ENCODE assay signal across 24 cellular contexts in the genomic region with DNA sequence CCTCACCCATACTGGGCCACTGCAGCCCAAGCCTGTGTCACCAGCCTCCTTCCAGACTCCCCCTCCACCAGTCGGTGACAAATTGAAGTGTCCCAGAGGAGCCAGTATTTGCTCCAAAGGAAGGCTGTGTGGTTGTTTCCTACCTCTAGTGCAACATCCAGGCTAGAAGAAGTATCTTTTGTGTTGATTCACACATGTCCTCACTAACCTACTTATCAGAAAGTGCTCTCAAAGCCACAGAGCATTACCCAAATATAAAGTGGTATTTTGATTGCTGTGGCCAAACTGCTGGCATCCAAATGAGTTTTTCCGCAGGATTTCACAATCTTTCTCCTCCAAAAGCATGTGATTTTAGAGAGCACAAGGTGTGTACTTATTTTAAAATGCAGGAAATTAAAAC.
DNase-seq lines count a peak whose midpoint lies in the region; ATAC-seq, FAIRE-seq and TF ChIP-seq lines count a peak whose summit lies in the region.
"Had no signal": no experiment of that assay in that cellular context is flagged by ENCODE, and none has a peak within 500 bp of the region (broad histone marks: within the 10 kb centered on the region; RNA-seq: fewer than 3 reads in every experiment).

No MANE protein-coding gene starts in this region.

- no peaks in the 10 kb centered on the region for H3K9me3 ChIP-seq in prostate gland
- no peaks in the 10 kb centered on the region for H3K9me3 ChIP-seq in A673 (ENCODE audit: low read depth, low read length, poor library complexity, severe bottlenecking)
- H3K9me3 ChIP-seq in kidney (ENCODE audit: control insufficient read depth in 1 of 2, low read length in 2 of 2) = no peaks in the 10 kb centered on the region
- H3K9me3 ChIP-seq: pancreas, SJSA1 had no signal

- H3K27me3 ChIP-seq in prostate gland (replicated peaks; ENCODE audit: insufficient read depth) = no peaks in the 10 kb centered on the region
- no peaks in the 10 kb centered on the region for H3K27me3 ChIP-seq in A673 (replicated peaks; ENCODE audit: insufficient read depth, low read depth, low read length, poor library complexity)
- H3K27me3 ChIP-seq: pancreas, SJSA1 had no signal

- H3K27ac ChIP-seq in prostate gland (no peak overlapping the region), A673 (ENCODE audit: low read depth, low read length, poor library complexity, severe bottlenecking) (no peak overlapping the region), kidney (ENCODE audit: low read depth in 2 of 2, low read length in 2 of 2) (no peak overlapping the region)
- H3K27ac ChIP-seq: KMS-11, SJSA1 had no signal

- no peak for TF ChIP-seq POLR2A in prostate gland (IDR thresholded peaks at IDR 0.05)

- POLR2A ChIA-PET in A673 (lab: Charles Lee; ENCODE audit: low non-redundant PET) = no interaction called here

- no peaks in the 10 kb centered on the region for H3K36me3 Mint-ChIP-seq in stimulated activated memory B cell treated with anti-CD40 and anti-IgM and Interleukin-4, amounts not matched to agents 10 μg/mL and 1 μg/mL and 100 μg/mL, for 72 hours
- H3K36me3 Mint-ChIP-seq: activated naive CD4-positive, alpha-beta T cell treated with anti-CD3 and anti-CD28 coated beads, Interleukin-2, amount 10 ng/mL, durations not matched to agents 7 days and 5 days; CD8-positive, alpha-beta T cell had no signal

- H3K4me1 ChIP-seq in prostate gland (replicated peaks) = no peaks in the 10 kb centered on the region
- peaks cover 10% of the 10 kb centered on the region for H3K4me1 ChIP-seq in A673 (ENCODE audit: insufficient read depth, low read length, poor library complexity, severe bottlenecking)
- no peaks in the 10 kb centered on the region for H3K4me1 ChIP-seq in kidney (ENCODE audit: control insufficient read depth in 1 of 2, insufficient read depth in 1 of 2, low read depth in 1 of 2, low read length in 2 of 2)
- H3K4me1 ChIP-seq: pancreas, SJSA1 had no signal

- FAIRE-seq in kidney (lab: Jason Lieb, UNC) = no peak
- FAIRE-seq: pancreas had no signal

- H3K4me3 ChIP-seq in prostate gland = no peak overlapping the region
- no peak overlapping the region for H3K4me3 ChIP-seq in A673 (ENCODE audit: low read depth, low read length, poor library complexity, severe bottlenecking)
- no peak overlapping the region for H3K4me3 ChIP-seq in kidney (ENCODE audit: low read length in 2 of 2)
- H3K4me3 ChIP-seq: pancreas, SJSA1, smooth muscle cell had no signal

- DNase-seq in GM03348 (ENCODE audit: low spot score) (peak; percentile 23), RPMI7951 (ENCODE audit: low read depth) (peak; percentile 17), prostate gland (ENCODE audit: low spot score) (peak; percentile 15), A673 (ENCODE audit: low spot score) (no peak), kidney (no peak), T-helper 2 cell (no peak)
- DNase-seq: activated CD4-positive, CD25-positive, alpha-beta regulatory T cell; activated CD8-positive, alpha-beta T cell treated with anti-CD3 and anti-CD28 coated beads for 36 hours; activated naive CD4-positive, alpha-beta T cell treated with anti-CD3 and anti-CD28 coated beads, Interleukin-2, amount 10 ng/mL, durations not matched to agents 7 days and 5 days; activated T-cell treated with anti-CD3 and anti-CD28 coated beads, Interleukin-2, amount 50 U/mL, for 1 hour; CD8-positive, alpha-beta T cell; effector memory CD8-positive, alpha-beta T cell; NCI-H1417; NCI-H2171 treated with DMSO at 0.1 percent for 48 hours; NCI-H774; pancreas; PC-3; stimulated activated CD4-positive, alpha-beta T cell treated with anti-CD3 and anti-CD28 coated beads, Interleukin-4, amount 100 ng/mL, for 24 hours; substantia nigra had no signal

- intact Hi-C loops in prostate gland (cut with DNase I) = loop anchor here (10.0 kb wide), 1 partner anchor 291 kb away; no protein-coding TSS in a partner anchor
- intact Hi-C loops in A673 (cut with micrococcal nuclease; ENCODE audit: unreplicated experiment) = no loop called here
- intact Hi-C loops in kidney (cut with DNase I) = no loop called here

- H3K27ac Mint-ChIP-seq in stimulated activated memory B cell treated with anti-CD40 and anti-IgM and Interleukin-4, amounts not matched to agents 10 μg/mL and 1 μg/mL and 100 μg/mL, for 72 hours = no peak overlapping the region
- H3K27ac Mint-ChIP-seq: activated CD8-positive, alpha-beta T cell treated with anti-CD3 and anti-CD28 coated beads for 36 hours; activated naive CD4-positive, alpha-beta T cell treated with anti-CD3 and anti-CD28 coated beads, Interleukin-2, amount 10 ng/mL, durations not matched to agents 7 days and 5 days; CD8-positive, alpha-beta T cell; effector memory CD8-positive, alpha-beta T cell had no signal

- no peaks in the 10 kb centered on the region for H3K27me3 Mint-ChIP-seq in stimulated activated memory B cell treated with anti-CD40 and anti-IgM and Interleukin-4, amounts not matched to agents 10 μg/mL and 1 μg/mL and 100 μg/mL, for 72 hours
- H3K27me3 Mint-ChIP-seq: activated CD8-positive, alpha-beta T cell treated with anti-CD3 and anti-CD28 coated beads for 36 hours; activated naive CD4-positive, alpha-beta T cell treated with anti-CD3 and anti-CD28 coated beads, Interleukin-2, amount 10 ng/mL, durations not matched to agents 7 days and 5 days had no signal

- H3K4me3 Mint-ChIP-seq in stimulated activated memory B cell treated with anti-CD40 and anti-IgM and Interleukin-4, amounts not matched to agents 10 μg/mL and 1 μg/mL and 100 μg/mL, for 72 hours = no peak overlapping the region
- H3K4me3 Mint-ChIP-seq: activated CD8-positive, alpha-beta T cell treated with anti-CD3 and anti-CD28 coated beads for 36 hours; activated naive CD4-positive, alpha-beta T cell treated with anti-CD3 and anti-CD28 coated beads, Interleukin-2, amount 10 ng/mL, durations not matched to agents 7 days and 5 days; CD8-positive, alpha-beta T cell; effector memory CD8-positive, alpha-beta T cell had no signal

- no peak overlapping the region for H3K9ac ChIP-seq in kidney (ENCODE audit: low read length in 2 of 2)
- H3K9ac ChIP-seq: KMS-11 had no signal

- TF ChIP-seq CTCF in prostate gland (IDR thresholded peaks at IDR 0.05) (no peak), A673 (conservative IDR thresholded peaks at IDR 0.05; ENCODE audit: low read depth, low read length) (no peak), kidney (IDR thresholded peaks at IDR 0.05; ENCODE audit: borderline replicate concordance, extremely low read depth, insufficient read depth) (no peak)

- H3K9me3 Mint-ChIP-seq in stimulated activated memory B cell treated with anti-CD40 and anti-IgM and Interleukin-4, amounts not matched to agents 10 μg/mL and 1 μg/mL and 100 μg/mL, for 72 hours = no peaks in the 10 kb centered on the region
- H3K9me3 Mint-ChIP-seq: activated CD8-positive, alpha-beta T cell treated with anti-CD3 and anti-CD28 coated beads for 36 hours; activated naive CD4-positive, alpha-beta T cell treated with anti-CD3 and anti-CD28 coated beads, Interleukin-2, amount 10 ng/mL, durations not matched to agents 7 days and 5 days; CD8-positive, alpha-beta T cell; effector memory CD8-positive, alpha-beta T cell had no signal

- CTCF ChIA-PET in A673 (lab: Charles Lee) = no interaction called here

- no peaks in the 10 kb centered on the region for H3K4me1 Mint-ChIP-seq in stimulated activated memory B cell treated with anti-CD40 and anti-IgM and Interleukin-4, amounts not matched to agents 10 μg/mL and 1 μg/mL and 100 μg/mL, for 72 hours
- H3K4me1 Mint-ChIP-seq: activated naive CD4-positive, alpha-beta T cell treated with anti-CD3 and anti-CD28 coated beads, Interleukin-2, amount 10 ng/mL, durations not matched to agents 7 days and 5 days had no signal

- BruUV-seq in A673 (replicated peaks; lab: Mats Ljungman, UMichigan) = no TSS peak

- WGBS in prostate gland = 37% methylated on average over 2 of the region's 2 CpGs

- peak; percentile 12 for ATAC-seq in esophagus mucosa
- ATAC-seq in stimulated activated memory B cell treated with anti-CD40 and anti-IgM and Interleukin-4, amounts not matched to agents 10 μg/mL and 1 μg/mL and 100 μg/mL, for 72 hours = no peak
- ATAC-seq: activated CD8-positive, alpha-beta T cell treated with anti-CD3 and anti-CD28 coated beads for 36 hours; CD8-positive, alpha-beta T cell; effector memory CD8-positive, alpha-beta T cell; PC-3 had no signal

- H3K36me3 ChIP-seq in prostate gland = no peaks in the 10 kb centered on the region
- no peaks in the 10 kb centered on the region for H3K36me3 ChIP-seq in A673 (ENCODE audit: insufficient read depth, low read length, poor library complexity, severe bottlenecking)
- no peaks in the 10 kb centered on the region for H3K36me3 ChIP-seq in kidney (ENCODE audit: control insufficient read depth in 1 of 2, insufficient read depth in 2 of 2, low read length in 2 of 2)
- H3K36me3 ChIP-seq: pancreas, SJSA1 had no signal

Comparison
In these comparisons a context has a peak if more than half of its experiments do, and no peak if none do; other contexts are left out.
1. DNase-seq: peak in GM03348 (single experiment), RPMI7951 (single experiment) and prostate gland (single experiment); none in A673 (single experiment), kidney (single experiment) and T-helper 2 cell (0 of 5).